Comparison of ENCODE assay signal across 1 cellular context in the genomic region with DNA sequence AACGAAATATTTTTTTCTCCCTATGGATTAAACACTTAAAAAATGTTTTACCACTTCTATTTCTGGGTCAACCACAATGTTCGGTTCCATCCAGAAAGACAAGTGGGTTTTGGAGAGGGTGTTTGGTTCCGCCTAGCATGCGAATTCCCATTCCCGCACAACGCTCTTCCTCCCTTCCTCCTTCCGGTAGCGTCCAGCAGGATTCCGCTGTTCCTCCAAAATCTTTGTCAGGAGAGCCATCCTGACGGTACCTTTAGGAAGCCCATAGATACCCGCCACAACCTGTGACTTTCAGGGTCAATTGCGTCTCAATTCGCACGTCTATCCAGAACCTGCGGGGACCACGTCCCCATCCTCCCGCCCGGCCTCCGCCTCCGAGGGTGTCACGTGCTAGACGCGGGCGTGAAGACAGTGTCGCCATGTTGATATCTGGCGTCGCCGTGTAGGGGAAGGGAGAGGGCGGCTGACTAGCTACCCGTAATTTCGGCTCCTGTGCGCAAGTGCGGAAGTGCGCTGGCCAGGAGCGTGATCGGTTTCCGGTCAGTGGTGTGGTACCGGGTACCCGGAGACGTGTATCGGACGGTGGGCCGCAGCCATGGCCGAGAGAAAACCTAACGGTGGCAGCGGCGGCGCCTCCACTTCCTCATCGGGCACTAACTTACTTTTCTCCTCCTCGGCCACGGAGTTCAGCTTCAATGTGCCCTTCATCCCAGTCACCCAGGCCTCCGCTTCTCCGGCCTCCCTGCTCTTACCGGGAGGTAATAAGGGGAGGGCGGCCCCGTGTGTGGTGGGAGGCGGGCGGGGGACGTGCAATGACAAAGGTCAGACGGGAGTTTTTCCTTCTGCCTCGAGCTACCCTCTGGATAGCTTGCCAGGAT.
TF ChIP-seq lines count a peak whose summit lies in the region.

Gene SEC23IP, plus strand, starts transcription at position 543 of the 878 bp plus-strand sequence. Its CDS starts 53 bp downstream, at position 596.

TF ChIP-seq in A549, 52 proteins besides CTCF, POLR2A, EP300 and RAD21 (continued from another document):
- TF ChIP-seq, protein P1, sequence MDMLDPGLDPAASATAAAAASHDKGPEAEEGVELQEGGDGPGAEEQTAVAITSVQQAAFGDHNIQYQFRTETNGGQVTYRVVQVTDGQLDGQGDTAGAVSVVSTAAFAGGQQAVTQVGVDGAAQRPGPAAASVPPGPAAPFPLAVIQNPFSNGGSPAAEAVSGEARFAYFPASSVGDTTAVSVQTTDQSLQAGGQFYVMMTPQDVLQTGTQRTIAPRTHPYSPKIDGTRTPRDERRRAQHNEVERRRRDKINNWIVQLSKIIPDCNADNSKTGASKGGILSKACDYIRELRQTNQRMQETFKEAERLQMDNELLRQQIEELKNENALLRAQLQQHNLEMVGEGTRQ (IDR thresholded peaks at IDR 0.05), result peak; percentile 93
- no peak for TF ChIP-seq TP53 (CRISPR knock-in tag; IDR thresholded peaks at IDR 0.05)
- TF ChIP-seq HDAC2 (IDR thresholded peaks at IDR 0.05), result no peak
- TF ChIP-seq HOXB5 (CRISPR knock-in tag; IDR thresholded peaks at IDR 0.05), result peak; percentile 74; the same call in 1 of the 2 replicates
- TF ChIP-seq FOXS1 (CRISPR knock-in tag; IDR thresholded peaks at IDR 0.05), result no peak
- TF ChIP-seq BHLHE40 (IDR thresholded peaks at IDR 0.05; ENCODE audit: low read depth, low read length), result peak; percentile 83
- TF ChIP-seq TFCP2L1 (CRISPR knock-in tag; IDR thresholded peaks at IDR 0.05), result no peak
- peak; percentile 72; the same call in 1 of the 2 replicates for TF ChIP-seq MYC (IDR thresholded peaks at IDR 0.05; ENCODE audit: borderline replicate concordance, low read length)
- no peak for TF ChIP-seq POLR2AphosphoS2 (conservative IDR thresholded peaks at IDR 0.05; ENCODE audit: low read length)
- TF ChIP-seq KDM1A (IDR thresholded peaks at IDR 0.05; ENCODE audit: low read depth), result no peak
- TF ChIP-seq HMGXB4 (CRISPR knock-in tag; IDR thresholded peaks at IDR 0.05; ENCODE audit: borderline replicate concordance), result no peak
- peak; percentile 78; the same call in 1 of the 2 replicates for TF ChIP-seq HOXA7 (CRISPR knock-in tag; IDR thresholded peaks at IDR 0.05)
- TF ChIP-seq EHF (CRISPR knock-in tag; IDR thresholded peaks at IDR 0.05), result peak; percentile 70; the same call in 1 of the 2 replicates
- no peak for TF ChIP-seq GATA3 (IDR thresholded peaks at IDR 0.05; ENCODE audit: borderline replicate concordance)
- TF ChIP-seq CEBPB (IDR thresholded peaks at IDR 0.05), result no peak
- no peak for TF ChIP-seq ZC3H11A (IDR thresholded peaks at IDR 0.05)
- TF ChIP-seq ZFP36 (IDR thresholded peaks at IDR 0.05; ENCODE audit: borderline replicate concordance, partially characterized antibody), result no peak
- no peak for TF ChIP-seq ESRRA (IDR thresholded peaks at IDR 0.05; ENCODE audit: borderline replicate concordance, low read length)
- TF ChIP-seq ATOH8 (CRISPR knock-in tag; IDR thresholded peaks at IDR 0.05; ENCODE audit: low read depth), result peak; percentile 38; the same call in 1 of the 2 replicates
- no peak for TF ChIP-seq RNF2 (IDR thresholded peaks at IDR 0.05; ENCODE audit: borderline replicate concordance, low read depth)
- no peak for TF ChIP-seq SMC3 (IDR thresholded peaks at IDR 0.05)
- no peak for TF ChIP-seq CBX2 (IDR thresholded peaks at IDR 0.05; ENCODE audit: borderline replicate concordance, low read depth)
- TF ChIP-seq MAX (IDR thresholded peaks at IDR 0.05), result peak; percentile 99
- TF ChIP-seq FOSL2 (IDR thresholded peaks at IDR 0.05), result no peak
- peak; percentile 41; the same call in 1 of the 2 replicates for TF ChIP-seq FOSL2 (CRISPR knock-in tag; IDR thresholded peaks at IDR 0.05)
- no peak for TF ChIP-seq KDM5A (IDR thresholded peaks at IDR 0.05)
- no peak for TF ChIP-seq ZSCAN20 (CRISPR knock-in tag; IDR thresholded peaks at IDR 0.05)
- no peak for TF ChIP-seq CBX8 (IDR thresholded peaks at IDR 0.05)
- TF ChIP-seq, protein P2, sequence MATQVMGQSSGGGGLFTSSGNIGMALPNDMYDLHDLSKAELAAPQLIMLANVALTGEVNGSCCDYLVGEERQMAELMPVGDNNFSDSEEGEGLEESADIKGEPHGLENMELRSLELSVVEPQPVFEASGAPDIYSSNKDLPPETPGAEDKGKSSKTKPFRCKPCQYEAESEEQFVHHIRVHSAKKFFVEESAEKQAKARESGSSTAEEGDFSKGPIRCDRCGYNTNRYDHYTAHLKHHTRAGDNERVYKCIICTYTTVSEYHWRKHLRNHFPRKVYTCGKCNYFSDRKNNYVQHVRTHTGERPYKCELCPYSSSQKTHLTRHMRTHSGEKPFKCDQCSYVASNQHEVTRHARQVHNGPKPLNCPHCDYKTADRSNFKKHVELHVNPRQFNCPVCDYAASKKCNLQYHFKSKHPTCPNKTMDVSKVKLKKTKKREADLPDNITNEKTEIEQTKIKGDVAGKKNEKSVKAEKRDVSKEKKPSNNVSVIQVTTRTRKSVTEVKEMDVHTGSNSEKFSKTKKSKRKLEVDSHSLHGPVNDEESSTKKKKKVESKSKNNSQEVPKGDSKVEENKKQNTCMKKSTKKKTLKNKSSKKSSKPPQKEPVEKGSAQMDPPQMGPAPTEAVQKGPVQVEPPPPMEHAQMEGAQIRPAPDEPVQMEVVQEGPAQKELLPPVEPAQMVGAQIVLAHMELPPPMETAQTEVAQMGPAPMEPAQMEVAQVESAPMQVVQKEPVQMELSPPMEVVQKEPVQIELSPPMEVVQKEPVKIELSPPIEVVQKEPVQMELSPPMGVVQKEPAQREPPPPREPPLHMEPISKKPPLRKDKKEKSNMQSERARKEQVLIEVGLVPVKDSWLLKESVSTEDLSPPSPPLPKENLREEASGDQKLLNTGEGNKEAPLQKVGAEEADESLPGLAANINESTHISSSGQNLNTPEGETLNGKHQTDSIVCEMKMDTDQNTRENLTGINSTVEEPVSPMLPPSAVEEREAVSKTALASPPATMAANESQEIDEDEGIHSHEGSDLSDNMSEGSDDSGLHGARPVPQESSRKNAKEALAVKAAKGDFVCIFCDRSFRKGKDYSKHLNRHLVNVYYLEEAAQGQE (IDR thresholded peaks at IDR 0.05), result 0 out of 2 replicates have a peak, but pooled peaks have one; percentile 21
- no peak for TF ChIP-seq RCOR1 (IDR thresholded peaks at IDR 0.05; ENCODE audit: low read depth, low read length)
- peak; percentile 76; the same call in 1 of the 2 replicates for TF ChIP-seq HOXB13 (CRISPR knock-in tag; IDR thresholded peaks at IDR 0.05; ENCODE audit: low read depth)
- no peak for TF ChIP-seq NPAS2 (CRISPR knock-in tag; IDR thresholded peaks at IDR 0.05; ENCODE audit: borderline replicate concordance)
- peak; percentile 4 for TF ChIP-seq MAFK (IDR thresholded peaks at IDR 0.05; ENCODE audit: partially characterized antibody)
- TF ChIP-seq FOSB (CRISPR knock-in tag; IDR thresholded peaks at IDR 0.05), result peak; percentile 72; the same call in 1 of the 2 replicates
- TF ChIP-seq CHD4 (IDR thresholded peaks at IDR 0.05; ENCODE audit: borderline replicate concordance), result no peak
- 0 out of 2 replicates have a peak, but pooled peaks have one; percentile 19 for TF ChIP-seq RFX5 (IDR thresholded peaks at IDR 0.05)
- TF ChIP-seq SREBF2 (IDR thresholded peaks at IDR 0.05), result no peak
- TF ChIP-seq E2F6 (IDR thresholded peaks at IDR 0.05; ENCODE audit: borderline replicate concordance, low read depth), result peak; percentile 92
- TF ChIP-seq MAZ (IDR thresholded peaks at IDR 0.05; ENCODE audit: borderline replicate concordance, low read depth, low read length), result no peak
- TF ChIP-seq, protein P3, sequence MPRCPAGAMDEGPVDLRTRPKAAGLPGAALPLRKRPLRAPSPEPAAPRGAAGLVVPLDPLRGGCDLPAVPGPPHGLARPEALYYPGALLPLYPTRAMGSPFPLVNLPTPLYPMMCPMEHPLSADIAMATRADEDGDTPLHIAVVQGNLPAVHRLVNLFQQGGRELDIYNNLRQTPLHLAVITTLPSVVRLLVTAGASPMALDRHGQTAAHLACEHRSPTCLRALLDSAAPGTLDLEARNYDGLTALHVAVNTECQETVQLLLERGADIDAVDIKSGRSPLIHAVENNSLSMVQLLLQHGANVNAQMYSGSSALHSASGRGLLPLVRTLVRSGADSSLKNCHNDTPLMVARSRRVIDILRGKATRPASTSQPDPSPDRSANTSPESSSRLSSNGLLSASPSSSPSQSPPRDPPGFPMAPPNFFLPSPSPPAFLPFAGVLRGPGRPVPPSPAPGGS (IDR thresholded peaks at IDR 0.05), result peak; percentile 85; the same call in 2 of the 3 replicates
- TF ChIP-seq NR3C1 (IDR thresholded peaks at IDR 0.05), result no peak
